Comparison of ENCODE assay signal across 10 cellular contexts in the genomic region with DNA sequence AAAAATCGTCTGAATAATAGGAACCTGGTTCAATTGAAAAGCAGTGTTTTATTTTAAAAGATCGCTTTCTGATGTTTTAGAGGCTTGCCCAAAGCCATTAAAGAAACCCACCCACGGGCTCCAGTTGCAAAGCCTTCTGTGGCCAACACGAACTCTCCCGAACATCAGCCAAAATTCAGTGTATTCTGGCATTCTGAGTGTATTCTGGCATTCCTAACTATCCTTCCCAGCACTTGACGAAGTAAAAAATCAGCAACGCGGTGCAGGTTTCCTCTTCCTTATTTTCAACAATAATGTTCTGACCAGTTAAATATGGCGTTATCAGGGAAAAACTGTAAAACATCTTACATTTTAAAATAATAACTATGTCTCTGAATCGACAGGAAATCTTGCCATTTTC. TPM values are rescaled to one million over a fixed set of nuclear protein-coding genes. Genes with fewer than 3 reads are reported as not detected.
DNase-seq lines count a peak whose midpoint lies in the region; ATAC-seq and TF ChIP-seq lines count a peak whose summit lies in the region.
"Had no signal": no experiment of that assay in that cellular context is flagged by ENCODE, and none has a peak within 500 bp of the region (broad histone marks: within the 10 kb centered on the region; RNA-seq: fewer than 3 reads in every experiment).

No MANE protein-coding gene starts in this region.

- H3K36me3 ChIP-seq in SK-N-SH (replicated peaks in 1 of 2; ENCODE audit: control insufficient read depth in 1 of 2, insufficient read depth in 2 of 2, low read length in 1 of 2) (no peaks in the 10 kb centered on the region), right lobe of liver (no peaks in the 10 kb centered on the region), thymus (ENCODE audit: control insufficient read depth, insufficient read depth) (no peaks in the 10 kb centered on the region)

- 35% methylated on average over 10 of the region's 10 CpGs for WGBS in SK-N-SH (ENCODE audit: low lambda C conversion rate)
- 10% methylated on average over 10 of the region's 10 CpGs for WGBS in right lobe of liver (ENCODE audit: insufficient coverage, low coverage, low lambda C conversion rate, missing lambda C conversion rate)
- 22% methylated on average over 10 of the region's 10 CpGs for WGBS in thymus

- CTCF ChIA-PET in SK-N-SH (lab: Yijun Ruan, JAX) = interaction anchor here (1.8 kb wide), 1 partner anchor 37 kb away, joined by 5 read pairs; no protein-coding TSS in a partner anchor
- CTCF ChIA-PET in MCF 10A (lab: Yijun Ruan, JAX) = interaction anchor here (0.7 to 1.1 kb wide), 2 partner anchors 51 to 54 kb away, joined by 3 to 4 read pairs; no protein-coding TSS in a partner anchor

- peak overlapping the region; percentile 81; the same call in 1 of the 2 replicates for H2AFZ ChIP-seq in SK-N-SH (ENCODE audit: low read depth)

- peaks cover 1% of the 10 kb centered on the region for H3F3A ChIP-seq in SK-N-SH (replicated peaks; ENCODE audit: insufficient read depth)

- H3K9ac ChIP-seq in SK-N-SH = peak overlapping the region; percentile 80

- no peak for TF ChIP-seq POLR2A in right lobe of liver (IDR thresholded peaks at IDR 0.05)

- intact Hi-C loops in MCF 10A (cut with micrococcal nuclease) = loop anchor here (2.0 to 5.0 kb wide), 2 partner anchors 42 to 52 kb away; no protein-coding TSS in a partner anchor
- intact Hi-C loops in right lobe of liver (cut with DNase I) = no loop called here

- H3K27me3 ChIP-seq in SK-N-SH (ENCODE audit: insufficient read depth) (no peaks in the 10 kb centered on the region), right lobe of liver (no peaks in the 10 kb centered on the region), thymus (ENCODE audit: control insufficient read depth, insufficient read depth) (no peaks in the 10 kb centered on the region)

- DNase-seq in SK-N-SH = no peak
- no peak for DNase-seq in MCF 10A (ENCODE audit: unreplicated experiment)
- no peak for DNase-seq in right lobe of liver
- no peak for DNase-seq in NOMO-1 treated with dmso at 0.1 percent for 144 hours (lab: John Stamatoyannopoulos, UW; ENCODE audit: unreplicated experiment)
- no peak for DNase-seq in NCI-H748 treated with DMSO at 0.1 percent for 48 hours (lab: John Stamatoyannopoulos, UW)
- DNase-seq: NCI-H1930 had no signal

- no TSS peak for BruUV-seq in MCF 10A (replicated peaks; lab: Mats Ljungman, UMichigan)

- H3K27me3 Mint-ChIP-seq in MCF 10A (ENCODE audit: insufficient read depth, unreplicated experiment) = no peaks in the 10 kb centered on the region

- TF ChIP-seq CTCF in SK-N-SH (IDR thresholded peaks at IDR 0.05) = no peak
- TF ChIP-seq CTCF in MCF 10A (IDR thresholded peaks at IDR 0.05; ENCODE audit: unreplicated experiment) = no peak
- no peak for TF ChIP-seq CTCF in right lobe of liver (IDR thresholded peaks at IDR 0.05)

- H3K9me3 ChIP-seq in SK-N-SH (no peaks in the 10 kb centered on the region), right lobe of liver (no peaks in the 10 kb centered on the region), thymus (ENCODE audit: control insufficient read depth) (no peaks in the 10 kb centered on the region)
- H3K9me3 ChIP-seq: A549 had no signal

- peak overlapping the region; percentile 98 for H3K27ac Mint-ChIP-seq in MCF 10A (ENCODE audit: low read depth, unreplicated experiment)

- H3K27ac ChIP-seq in SK-N-SH (ENCODE audit: low read depth in 2 of 2, low read length in 1 of 2) (peak overlapping the region; percentile 84 to 97), right lobe of liver (peak overlapping the region; percentile 66 to 70 (median 69)), thymus (ENCODE audit: low read depth) (no peak overlapping the region)
- H3K27ac ChIP-seq: A549 had no signal

- peaks cover 34% of the 10 kb centered on the region for H3K79me2 ChIP-seq in SK-N-SH (ENCODE audit: insufficient read depth)

- peak overlapping the region; percentile 85 for H3K4me2 ChIP-seq in SK-N-SH
- H3K4me2 ChIP-seq: A549 had no signal

- H3K36me3 Mint-ChIP-seq in MCF 10A (ENCODE audit: insufficient read depth, unreplicated experiment) = no peaks in the 10 kb centered on the region

- ATAC-seq in SK-N-SH treated with all-trans-retinoic acid at 6 μM for 48 hours = no peak
- peak in 3 of 4 donors; percentile 17 to 32 (median 19) for ATAC-seq in right lobe of liver
- ATAC-seq in GM19324 (IDR thresholded peaks at IDR 0.05; ENCODE audit: low FRiP score, unreplicated experiment) = no peak
- ATAC-seq: A549 had no signal

- H3K4me1 ChIP-seq in SK-N-SH (ENCODE audit: control insufficient read depth in 1 of 2, insufficient read depth in 2 of 2, low read depth in 1 of 2, low read length in 1 of 2) (peaks cover 24 to 51% of the 10 kb centered on the region in 2 experiments; a peak in 3 of 4 replicates), right lobe of liver (peaks cover 0 to 49% (median 11%) of the 10 kb centered on the region in 4 donors), thymus (ENCODE audit: control insufficient read depth, insufficient read depth, low read length) (peaks cover 5% of the 10 kb centered on the region)

- no peaks in the 10 kb centered on the region for H3K9me2 ChIP-seq in SK-N-SH

- no peaks in the 10 kb centered on the region for H4K20me1 ChIP-seq in SK-N-SH (ENCODE audit: insufficient read depth)

- H3K9me3 Mint-ChIP-seq in MCF 10A (ENCODE audit: unreplicated experiment) = no peaks in the 10 kb centered on the region

- no peak for TF ChIP-seq RAD21 in SK-N-SH (IDR thresholded peaks at IDR 0.05; ENCODE audit: low read length)

- TF ChIP-seq EP300 in SK-N-SH (IDR thresholded peaks at IDR 0.05; ENCODE audit: borderline replicate concordance in 1 of 2, low read depth in 1 of 2, low read length in 1 of 2) = no peak

- H3K4me3 Mint-ChIP-seq in MCF 10A (ENCODE audit: unreplicated experiment) = peak overlapping the region; percentile 84

- peak overlapping the region; percentile 43 to 63 for H3K4me3 ChIP-seq in SK-N-SH (ENCODE audit: low read depth in 2 of 2, low read length in 1 of 2)
- peak overlapping the region; percentile 27 to 57 (median 56) for H3K4me3 ChIP-seq in right lobe of liver
- peak overlapping the region; percentile 60 for H3K4me3 ChIP-seq in thymus (ENCODE audit: low read length)
- H3K4me3 ChIP-seq: A549 had no signal

- H3K4me1 Mint-ChIP-seq in MCF 10A (ENCODE audit: insufficient read depth, unreplicated experiment) = peaks cover 60% of the 10 kb centered on the region

- POLR2A ChIA-PET in SK-N-SH (lab: Yijun Ruan, JAX) (interaction anchor here (0.6 to 0.7 kb wide), 2 partner anchors 8 to 678 kb away, joined by 3 read pairs; no protein-coding TSS in a partner anchor), MCF 10A (lab: Yijun Ruan, JAX) (interaction anchor here (0.9 to 2.9 kb wide), 11 partner anchors 9 to 351 kb away, joined by 3 to 18 read pairs (median 5); partner anchors contain the start of gene ZNF516)

TF ChIP-seq in SK-N-SH, 30 proteins besides CTCF, POLR2A, EP300 and RAD21:
- TF ChIP-seq TEAD4 (IDR thresholded peaks at IDR 0.05; ENCODE audit: borderline replicate concordance, insufficient read depth) (no peak), ELF1 (IDR thresholded peaks at IDR 0.05) (no peak), RCOR1 (IDR thresholded peaks at IDR 0.05; ENCODE audit: low read length) (no peak), FOXM1 (IDR thresholded peaks at IDR 0.05; ENCODE audit: low read depth) (no peak), FOSL2 (IDR thresholded peaks at IDR 0.05; ENCODE audit: borderline replicate concordance, low read depth) (no peak), RFX5 (IDR thresholded peaks at IDR 0.05; ENCODE audit: low read length) (no peak), EZH2phosphoT487 (IDR thresholded peaks at IDR 0.05; ENCODE audit: borderline replicate concordance, low read depth) (no peak), FOXJ3 (CRISPR knock-in tag; IDR thresholded peaks at IDR 0.05) (no peak)
- TF ChIP-seq, protein P1, sequence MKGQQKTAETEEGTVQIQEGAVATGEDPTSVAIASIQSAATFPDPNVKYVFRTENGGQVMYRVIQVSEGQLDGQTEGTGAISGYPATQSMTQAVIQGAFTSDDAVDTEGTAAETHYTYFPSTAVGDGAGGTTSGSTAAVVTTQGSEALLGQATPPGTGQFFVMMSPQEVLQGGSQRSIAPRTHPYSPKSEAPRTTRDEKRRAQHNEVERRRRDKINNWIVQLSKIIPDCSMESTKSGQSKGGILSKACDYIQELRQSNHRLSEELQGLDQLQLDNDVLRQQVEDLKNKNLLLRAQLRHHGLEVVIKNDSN (IDR thresholded peaks at IDR 0.05; ENCODE audit: borderline replicate concordance, low read depth) = no peak
- TF ChIP-seq, protein P2, sequence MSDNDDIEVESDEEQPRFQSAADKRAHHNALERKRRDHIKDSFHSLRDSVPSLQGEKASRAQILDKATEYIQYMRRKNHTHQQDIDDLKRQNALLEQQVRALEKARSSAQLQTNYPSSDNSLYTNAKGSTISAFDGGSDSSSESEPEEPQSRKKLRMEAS (IDR thresholded peaks at IDR 0.05; ENCODE audit: low read depth) = no peak

TF ChIP-seq in SK-N-SH treated with all-trans-retinoic acid at 6 μM for 48 hours, 23 proteins besides CTCF, POLR2A, EP300 and RAD21 (continues in another document):
- TF ChIP-seq BACH2 (CRISPR knock-in tag; IDR thresholded peaks at IDR 0.05; ENCODE audit: borderline replicate concordance) = no peak
- TF ChIP-seq RARB (CRISPR knock-in tag; IDR thresholded peaks at IDR 0.05) = no peak
- TF ChIP-seq, protein P3, sequence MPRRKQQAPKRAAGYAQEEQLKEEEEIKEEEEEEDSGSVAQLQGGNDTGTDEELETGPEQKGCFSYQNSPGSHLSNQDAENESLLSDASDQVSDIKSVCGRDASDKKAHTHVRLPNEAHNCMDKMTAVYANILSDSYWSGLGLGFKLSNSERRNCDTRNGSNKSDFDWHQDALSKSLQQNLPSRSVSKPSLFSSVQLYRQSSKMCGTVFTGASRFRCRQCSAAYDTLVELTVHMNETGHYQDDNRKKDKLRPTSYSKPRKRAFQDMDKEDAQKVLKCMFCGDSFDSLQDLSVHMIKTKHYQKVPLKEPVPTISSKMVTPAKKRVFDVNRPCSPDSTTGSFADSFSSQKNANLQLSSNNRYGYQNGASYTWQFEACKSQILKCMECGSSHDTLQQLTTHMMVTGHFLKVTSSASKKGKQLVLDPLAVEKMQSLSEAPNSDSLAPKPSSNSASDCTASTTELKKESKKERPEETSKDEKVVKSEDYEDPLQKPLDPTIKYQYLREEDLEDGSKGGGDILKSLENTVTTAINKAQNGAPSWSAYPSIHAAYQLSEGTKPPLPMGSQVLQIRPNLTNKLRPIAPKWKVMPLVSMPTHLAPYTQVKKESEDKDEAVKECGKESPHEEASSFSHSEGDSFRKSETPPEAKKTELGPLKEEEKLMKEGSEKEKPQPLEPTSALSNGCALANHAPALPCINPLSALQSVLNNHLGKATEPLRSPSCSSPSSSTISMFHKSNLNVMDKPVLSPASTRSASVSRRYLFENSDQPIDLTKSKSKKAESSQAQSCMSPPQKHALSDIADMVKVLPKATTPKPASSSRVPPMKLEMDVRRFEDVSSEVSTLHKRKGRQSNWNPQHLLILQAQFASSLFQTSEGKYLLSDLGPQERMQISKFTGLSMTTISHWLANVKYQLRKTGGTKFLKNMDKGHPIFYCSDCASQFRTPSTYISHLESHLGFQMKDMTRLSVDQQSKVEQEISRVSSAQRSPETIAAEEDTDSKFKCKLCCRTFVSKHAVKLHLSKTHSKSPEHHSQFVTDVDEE (CRISPR knock-in tag; IDR thresholded peaks at IDR 0.05) = no peak

RNA-seq across cellular contexts. Expression of gene ZNF516, which starts 44.6 kb away (rescaled TPM):
- polyA plus RNA-seq in SK-N-SH (2012; rRNA removed) (3.4 and 4.4 TPM in 2 replicates), thymus (8.9 TPM)
- polyA plus RNA-seq in SK-N-SH (2012; cell fraction: cytosol; rRNA removed) = 2.8 and 2.9 TPM in 2 replicates
- polyA plus RNA-seq in SK-N-SH (2012; cell fraction: nucleus; rRNA removed) = 10.3 and 10.8 TPM in 2 replicates
- total RNA-seq in MCF 10A (2022) (28.3 and 40.1 TPM in 2 replicates), right lobe of liver (10 to 100 TPM; 10.2 to 16.0 (median 13.7) TPM)

Comparison
In these comparisons a context has a peak if more than half of its experiments do, and no peak if none do; other contexts are left out.
1. ATAC-seq: peak in right lobe of liver (3 of 4); none in SK-N-SH treated with all-trans-retinoic acid at 6 μM for 48 hours (single experiment) and GM19324 (single experiment).
2. Peak in every context shown above with its lines, with median percentiles within 50 percentile points of each other: H3K4me3 ChIP-seq.